Comparison of ENCODE assay signal across 6 cellular contexts in the genomic region with DNA sequence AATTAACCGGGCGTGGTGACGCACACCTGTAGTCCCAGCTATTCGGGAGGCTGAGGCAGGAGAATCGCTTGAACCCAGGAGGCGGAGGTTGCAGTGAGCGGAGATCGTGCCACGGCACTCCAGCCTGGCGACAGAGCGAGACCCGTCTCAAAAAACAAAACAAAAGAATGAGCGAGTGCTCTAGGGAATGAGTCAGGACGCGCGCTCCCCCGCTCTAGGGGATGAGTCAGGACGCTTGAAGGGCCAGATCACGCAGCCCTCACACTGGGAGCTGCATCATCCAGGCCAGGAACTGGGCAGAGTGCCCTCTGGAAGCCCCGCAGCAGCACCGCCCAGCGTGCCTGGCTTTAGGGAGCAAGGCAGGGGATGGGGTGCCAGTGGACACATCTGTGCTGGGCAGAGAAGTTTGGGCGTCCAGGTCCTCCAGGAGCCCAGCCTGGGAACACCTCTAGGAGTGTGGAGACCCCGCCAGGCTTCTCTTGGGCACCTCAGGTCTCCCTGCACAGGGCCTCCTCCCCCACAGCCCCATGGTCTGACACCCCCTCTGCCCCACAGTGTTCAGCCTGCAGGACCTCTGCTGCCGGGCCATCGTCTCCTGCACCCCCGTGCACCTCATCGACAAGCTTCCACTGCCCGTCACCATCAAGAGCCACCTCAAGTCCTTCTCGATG. TPM values are rescaled to one million over a fixed set of nuclear protein-coding genes. Genes with fewer than 3 reads are reported as not detected.
DNase-seq lines count a peak whose midpoint lies in the region; ATAC-seq, FAIRE-seq and TF ChIP-seq lines count a peak whose summit lies in the region.

No MANE protein-coding gene starts in this region.

- no peaks in the 10 kb centered on the region for H3K27me3 ChIP-seq in pancreas

- peaks cover 0 to 35% (median 11%) of the 10 kb centered on the region in 3 donors for H3K36me3 ChIP-seq in pancreas

- DNase-seq in HK-2 (ENCODE audit: unreplicated experiment), result peak; percentile 87
- peak; percentile 82 for DNase-seq in brain pericyte (ENCODE audit: low read depth, low spot score)
- peak in 7 of 10 donors; percentile 54 to 95 (median 82) for DNase-seq in posterior cingulate gyrus
- no peak for DNase-seq in NCI-H1694 (lab: John Stamatoyannopoulos, UW)
- DNase-seq in activated CD4-positive, alpha-beta T cell treated with anti-CD3 and anti-CD28 coated beads for 1 hour, result no peak
- no peak for DNase-seq in pancreas

- TF ChIP-seq CTCF in pancreas (IDR thresholded peaks at IDR 0.05), result no peak

- H3K4me3 ChIP-seq in pancreas, result no peak overlapping the region

- FAIRE-seq in pancreas (lab: Jason Lieb, UNC), result no peak

- H3K27ac ChIP-seq in pancreas, result no peak overlapping the region

- intact Hi-C loops in posterior cingulate gyrus (cut with DNase I) (no loop called here), pancreas (cut with DNase I) (no loop called here)

- ATAC-seq in pancreas, result no peak

- no peaks in the 10 kb centered on the region for H3K9me3 ChIP-seq in pancreas

- peaks cover 3 to 6% (median 5%) of the 10 kb centered on the region in 3 donors for H3K4me1 ChIP-seq in pancreas

- WGBS in pancreas, 2 donors, result 92 to 95% methylated on average over 29 to 30 of the region's 30 CpGs

RNA-seq across cellular contexts. Expression of a gene that starts 3.9 kb away (rescaled TPM):
- total RNA-seq in pancreas, result 1 to 10 TPM in 3 of 6 donors, under 1 TPM in 3; 0.75 to 2.0 (median 1.2) TPM
- polyA plus RNA-seq in pancreas, result 10 to 100 TPM in 1 of 2 donors, 1 to 10 TPM in 1; 2.6 to 13.8 TPM

RNA-seq across cellular contexts. Expression of a gene that starts 9.2 kb away (rescaled TPM):
- 10 to 100 TPM; 18.8 to 32.3 (median 24.4) TPM for total RNA-seq in pancreas
- 100 to 1,000 TPM in 1 of 2 donors, 10 to 100 TPM in 1; 87.6 to 130 TPM for polyA plus RNA-seq in pancreas

RNA-seq across cellular contexts. Expression of a gene that starts 14.7 kb away (rescaled TPM):
- total RNA-seq in pancreas, result 10 to 100 TPM; 19.0 to 33.9 (median 21.9) TPM
- polyA plus RNA-seq in pancreas, result 10 to 100 TPM; 65.1 to 89.3 TPM

RNA-seq across cellular contexts. Expression of a gene that starts 22.2 kb away (rescaled TPM):
- 10 to 100 TPM; 14.7 to 23.4 (median 19.3) TPM for total RNA-seq in pancreas
- polyA plus RNA-seq in pancreas, result 10 to 100 TPM; 85.5 to 91.3 TPM

RNA-seq across cellular contexts. Expression of a gene that starts 37.1 kb away (rescaled TPM):
- 10 to 100 TPM; 19.4 to 42.4 (median 30.6) TPM for total RNA-seq in pancreas
- polyA plus RNA-seq in pancreas, result 10 to 100 TPM; 47.0 to 71.4 TPM

Comparison
In these comparisons a context has a peak if more than half of its experiments do, and no peak if none do; other contexts are left out.
1. DNase-seq: peak in HK-2 (single experiment), brain pericyte (single experiment) and posterior cingulate gyrus (7 of 10); none in NCI-H1694 (single experiment), activated CD4-positive, alpha-beta T cell treated with anti-CD3 and anti-CD28 coated beads for 1 hour (single experiment) and pancreas (0 of 6).